In genomic region chr15:56950979-56951378, GRCh38 we compare ENCODE assay signal across 1 cellular context.
TF ChIP-seq lines count a peak whose summit lies in the region.

No MANE protein-coding gene starts in this region.

TF ChIP-seq in GM12878, 131 proteins besides CTCF, POLR2A, EP300 and RAD21 (continued from another document):
- TF ChIP-seq STAT3 (IDR thresholded peaks at IDR 0.05; ENCODE audit: low read depth, low read length) = no peak
- TF ChIP-seq ZZZ3 (IDR thresholded peaks at IDR 0.05; ENCODE audit: control insufficient read depth, insufficient read length, low read depth) = no peak
- no peak for TF ChIP-seq HDAC6 (IDR thresholded peaks at IDR 0.05; ENCODE audit: unreplicated experiment)
